In genomic region chr6:4820704-4821276, GRCh38 we compare ENCODE assay signal across 21 cellular contexts. TPM values are rescaled to one million over a fixed set of nuclear protein-coding genes. Genes with fewer than 3 reads are reported as not detected.
DNase-seq lines count a peak whose midpoint lies in the region; ATAC-seq and TF ChIP-seq lines count a peak whose summit lies in the region.
"Had no signal": no experiment of that assay in that cellular context is flagged by ENCODE, and none has a peak within 500 bp of the region (broad histone marks: within the 10 kb centered on the region; RNA-seq: fewer than 3 reads in every experiment).

No MANE protein-coding gene starts in this region.

- no peaks in the 10 kb centered on the region for H3K9me2 ChIP-seq in SK-N-SH

- TF ChIP-seq EP300 in SK-N-SH (IDR thresholded peaks at IDR 0.05; ENCODE audit: borderline replicate concordance in 1 of 2, low read depth in 1 of 2, low read length in 1 of 2): no peak

- no peaks in the 10 kb centered on the region for H3K27me3 ChIP-seq in CD8-positive, alpha-beta T cell (ENCODE audit: insufficient read depth, low read length)
- H3K27me3 ChIP-seq in SK-N-SH (ENCODE audit: insufficient read depth) (no peaks in the 10 kb centered on the region), esophagus squamous epithelium (no peaks in the 10 kb centered on the region)
- H3K27me3 ChIP-seq: BE2C, breast epithelium, MG63, right atrium auricular region, upper lobe of right lung had no signal

- peaks cover 37% of the 10 kb centered on the region for H4K20me1 ChIP-seq in SK-N-SH (ENCODE audit: insufficient read depth)

- intact Hi-C loops in CD8-positive, alpha-beta T cell (cut with DNase I, micrococcal nuclease): no loop called here
- intact Hi-C loops in esophagus squamous epithelium (cut with DNase I): no loop called here

- no peak overlapping the region for H3K27ac ChIP-seq in CD8-positive, alpha-beta T cell (ENCODE audit: low read depth, low read length)
- H3K27ac ChIP-seq in SK-N-SH (ENCODE audit: low read depth in 2 of 2, low read length in 1 of 2) (no peak overlapping the region), esophagus squamous epithelium (no peak overlapping the region)
- H3K27ac ChIP-seq: breast epithelium, epithelial cell of prostate, right atrium auricular region, upper lobe of right lung had no signal

- peaks cover 57% of the 10 kb centered on the region for H3K4me1 Mint-ChIP-seq in CD8-positive, alpha-beta T cell (ENCODE audit: low read depth)

- H3K36me3 Mint-ChIP-seq in CD8-positive, alpha-beta T cell: peaks cover 23% of the 10 kb centered on the region

- H3K79me2 ChIP-seq in SK-N-SH (ENCODE audit: insufficient read depth): peaks cover 96% of the 10 kb centered on the region

- H3K9me3 ChIP-seq in CD8-positive, alpha-beta T cell (ENCODE audit: low read length): no peaks in the 10 kb centered on the region
- H3K9me3 ChIP-seq in SK-N-SH (no peaks in the 10 kb centered on the region), esophagus squamous epithelium (no peaks in the 10 kb centered on the region)
- H3K9me3 ChIP-seq: BE2C, MG63, upper lobe of right lung had no signal

- 61% methylated on average over 5 of the region's 5 CpGs for WGBS in SK-N-SH (ENCODE audit: low lambda C conversion rate)
- WGBS in esophagus squamous epithelium, 2 donors: 59 to 62% methylated on average over 5 of the region's 5 CpGs

- peaks cover 15% of the 10 kb centered on the region for H3K4me1 ChIP-seq in CD8-positive, alpha-beta T cell (ENCODE audit: insufficient read depth, low read length)
- H3K4me1 ChIP-seq in SK-N-SH (ENCODE audit: control insufficient read depth in 1 of 2, insufficient read depth in 2 of 2, low read depth in 1 of 2, low read length in 1 of 2): no peaks in the 10 kb centered on the region; a peak in 1 of 4 replicates
- H3K4me1 ChIP-seq in esophagus squamous epithelium: peaks cover 0 to 15% (median 0%) of the 10 kb centered on the region in 3 donors
- H3K4me1 ChIP-seq: BE2C, right atrium auricular region, upper lobe of right lung had no signal

- CTCF ChIA-PET in CD8-positive, alpha-beta T cell (lab: Charles Lee): no interaction called here
- CTCF ChIA-PET in SK-N-SH (lab: Yijun Ruan, JAX): no interaction called here

- no peaks in the 10 kb centered on the region for H3K36me3 ChIP-seq in CD8-positive, alpha-beta T cell (ENCODE audit: insufficient read depth, low read length)
- H3K36me3 ChIP-seq in SK-N-SH (replicated peaks in 1 of 2; ENCODE audit: control insufficient read depth in 1 of 2, insufficient read depth in 2 of 2, low read length in 1 of 2) (no peaks in the 10 kb centered on the region), esophagus squamous epithelium (no peaks in the 10 kb centered on the region)
- H3K36me3 ChIP-seq: BE2C, breast epithelium, MG63, right atrium auricular region, upper lobe of right lung had no signal

- TF ChIP-seq POLR2A in esophagus squamous epithelium (IDR thresholded peaks at IDR 0.05): no peak

- H3K4me3 ChIP-seq in CD8-positive, alpha-beta T cell (ENCODE audit: low read depth, low read length): no peak overlapping the region
- H3K4me3 ChIP-seq in SK-N-SH (ENCODE audit: low read depth in 2 of 2, low read length in 1 of 2) (no peak overlapping the region; a peak in 1 of 4 replicates), fibroblast of villous mesenchyme (ENCODE audit: low read depth, low read length) (no peak overlapping the region), esophagus squamous epithelium (no peak overlapping the region)
- H3K4me3 ChIP-seq: breast epithelium, lung, MG63, right atrium auricular region, upper lobe of right lung had no signal

- H3K9me3 Mint-ChIP-seq in CD8-positive, alpha-beta T cell: peaks cover 13% of the 10 kb centered on the region

- peak; percentile 84 for DNase-seq in AG08395 (ENCODE audit: low spot score)
- no peak for DNase-seq in CD8-positive, alpha-beta T cell
- no peak for DNase-seq in SK-N-SH
- DNase-seq in fibroblast of villous mesenchyme (ENCODE audit: low read depth): peak; percentile 68
- no peak for DNase-seq in esophagus squamous epithelium (lab: John Stamatoyannopoulos, UW)
- no peak for DNase-seq in GM20000 (ENCODE audit: low spot score)
- DNase-seq: activated CD4-positive, alpha-beta T cell treated with anti-CD3 and anti-CD28 coated beads for 4 hours; activated naive CD8-positive, alpha-beta T cell treated with anti-CD3 and anti-CD28 coated beads, Interleukin-2, amount 10 ng/mL, durations not matched to agents 7 days and 5 days; BE2C; islet precursor cell; MG63; NCI-H187; occipital lobe; SW 1271; upper lobe of right lung had no signal

- no peak for TF ChIP-seq RAD21 in SK-N-SH (IDR thresholded peaks at IDR 0.05; ENCODE audit: low read length)

- H3K4me2 ChIP-seq in SK-N-SH: no peak overlapping the region

- H3K27me3 Mint-ChIP-seq in CD8-positive, alpha-beta T cell (ENCODE audit: low read depth): no peaks in the 10 kb centered on the region
- H3K27me3 Mint-ChIP-seq: activated naive CD8-positive, alpha-beta T cell treated with anti-CD3 and anti-CD28 coated beads, Interleukin-2, amount 10 ng/mL, durations not matched to agents 7 days and 5 days; stimulated activated naive CD8-positive, alpha-beta T cell treated with anti-CD3 and anti-CD28 coated beads, Interleukin-15, Interleukin-2, amounts not matched to agents 100 ng/mL and 50 ng/mL, for 24 hours had no signal

- POLR2A ChIA-PET in CD8-positive, alpha-beta T cell (lab: Charles Lee): interaction anchor here (0.6 kb wide), 1 partner anchor 29 kb away, joined by 3 read pairs; no protein-coding TSS in a partner anchor
- POLR2A ChIA-PET in SK-N-SH (lab: Yijun Ruan, JAX): no interaction called here

- ATAC-seq in CD8-positive, alpha-beta T cell: no peak
- ATAC-seq in GM19467 (IDR thresholded peaks at IDR 0.05; ENCODE audit: unreplicated experiment): no peak
- ATAC-seq: upper lobe of right lung had no signal

- H3K9ac ChIP-seq in SK-N-SH: no peak overlapping the region

- no peak overlapping the region for H3K4me3 Mint-ChIP-seq in CD8-positive, alpha-beta T cell
- H3K4me3 Mint-ChIP-seq: activated naive CD8-positive, alpha-beta T cell treated with anti-CD3 and anti-CD28 coated beads, Interleukin-2, amount 10 ng/mL, durations not matched to agents 7 days and 5 days; stimulated activated naive CD8-positive, alpha-beta T cell treated with anti-CD3 and anti-CD28 coated beads, Interleukin-15, Interleukin-2, amounts not matched to agents 100 ng/mL and 50 ng/mL, for 24 hours had no signal

- no peak overlapping the region for H2AFZ ChIP-seq in SK-N-SH (ENCODE audit: low read depth)

- no peak for TF ChIP-seq CTCF in CD8-positive, alpha-beta T cell (IDR thresholded peaks at IDR 0.05)
- TF ChIP-seq CTCF in SK-N-SH (IDR thresholded peaks at IDR 0.05) (no peak), fibroblast of villous mesenchyme (IDR thresholded peaks at IDR 0.05; ENCODE audit: insufficient read depth, low read depth, low read length) (no peak), esophagus squamous epithelium (IDR thresholded peaks at IDR 0.05) (no peak), GM20000 (IDR thresholded peaks at IDR 0.05; ENCODE audit: extremely low read depth, missing control alignments) (no peak)

- H3F3A ChIP-seq in SK-N-SH (replicated peaks; ENCODE audit: insufficient read depth): no peaks in the 10 kb centered on the region

- peak overlapping the region; percentile 25 for H3K27ac Mint-ChIP-seq in CD8-positive, alpha-beta T cell
- H3K27ac Mint-ChIP-seq: activated naive CD8-positive, alpha-beta T cell treated with anti-CD3 and anti-CD28 coated beads, Interleukin-2, amount 10 ng/mL, durations not matched to agents 7 days and 5 days; stimulated activated naive CD8-positive, alpha-beta T cell treated with anti-CD3 and anti-CD28 coated beads, Interleukin-15, Interleukin-2, amounts not matched to agents 100 ng/mL and 50 ng/mL, for 24 hours had no signal

TF ChIP-seq in SK-N-SH, 30 proteins besides CTCF, POLR2A, EP300 and RAD21:
- no peak for TF ChIP-seq MXI1 (IDR thresholded peaks at IDR 0.05; ENCODE audit: low read depth, low read length)
- peak; percentile 74 for TF ChIP-seq TCF12 (IDR thresholded peaks at IDR 0.05)
- TF ChIP-seq NFIC (IDR thresholded peaks at IDR 0.05; ENCODE audit: borderline replicate concordance): peak; percentile 45; the same call in 1 of the 2 replicates
- peak; percentile 67 for TF ChIP-seq PBX3 (IDR thresholded peaks at IDR 0.05)

RNA-seq across cellular contexts. Expression of gene CDYL, which starts 44.6 kb away (rescaled TPM):
- total RNA-seq in CD8-positive, alpha-beta T cell: 10 to 100 TPM; 35.9 to 36.3 TPM
- 13.3 and 14.3 TPM in 2 replicates for polyA plus RNA-seq in SK-N-SH (2012; rRNA removed)
- polyA plus RNA-seq in SK-N-SH (2012; cell fraction: cytosol; rRNA removed): 16.0 and 16.6 TPM in 2 replicates
- 12.9 and 16.3 TPM in 2 replicates for polyA plus RNA-seq in SK-N-SH (2012; cell fraction: nucleus; rRNA removed)
- total RNA-seq in fibroblast of villous mesenchyme: 37.1 and 38.7 TPM in 2 replicates
- 10 to 100 TPM; 15.2 to 43.5 (median 19.6) TPM for total RNA-seq in esophagus squamous epithelium

Comparison
In these comparisons a context has a peak if more than half of its experiments do, and no peak if none do; other contexts are left out.
1. DNase-seq: peak in AG08395 (single experiment) and fibroblast of villous mesenchyme (single experiment); none in CD8-positive, alpha-beta T cell (0 of 7), SK-N-SH (single experiment), esophagus squamous epithelium (single experiment) and GM20000 (single experiment).